ENCODE assay signal across 2 cellular contexts in genomic region chr9:137054932-137055384, GRCh38.
TF ChIP-seq lines count a peak whose summit lies in the region.

No MANE protein-coding gene starts in this region.

TF ChIP-seq in IMR-90, 13 proteins besides CTCF, POLR2A, EP300 and RAD21:
- no peak for TF ChIP-seq ELK1 (IDR thresholded peaks at IDR 0.05; ENCODE audit: borderline replicate concordance, low read depth, low read length)
- TF ChIP-seq CHD1 (IDR thresholded peaks at IDR 0.05; ENCODE audit: low read depth, low read length): no peak
- TF ChIP-seq FOS (IDR thresholded peaks at IDR 0.05; ENCODE audit: low read depth, low read length): no peak
- no peak for TF ChIP-seq RFX5 (IDR thresholded peaks at IDR 0.05; ENCODE audit: low read depth, low read length)

TF ChIP-seq in liver, 16 proteins besides CTCF, POLR2A, EP300 and RAD21:
- TF ChIP-seq FOXA2 (IDR thresholded peaks at IDR 0.05): no peak
- TF ChIP-seq, protein P1, sequence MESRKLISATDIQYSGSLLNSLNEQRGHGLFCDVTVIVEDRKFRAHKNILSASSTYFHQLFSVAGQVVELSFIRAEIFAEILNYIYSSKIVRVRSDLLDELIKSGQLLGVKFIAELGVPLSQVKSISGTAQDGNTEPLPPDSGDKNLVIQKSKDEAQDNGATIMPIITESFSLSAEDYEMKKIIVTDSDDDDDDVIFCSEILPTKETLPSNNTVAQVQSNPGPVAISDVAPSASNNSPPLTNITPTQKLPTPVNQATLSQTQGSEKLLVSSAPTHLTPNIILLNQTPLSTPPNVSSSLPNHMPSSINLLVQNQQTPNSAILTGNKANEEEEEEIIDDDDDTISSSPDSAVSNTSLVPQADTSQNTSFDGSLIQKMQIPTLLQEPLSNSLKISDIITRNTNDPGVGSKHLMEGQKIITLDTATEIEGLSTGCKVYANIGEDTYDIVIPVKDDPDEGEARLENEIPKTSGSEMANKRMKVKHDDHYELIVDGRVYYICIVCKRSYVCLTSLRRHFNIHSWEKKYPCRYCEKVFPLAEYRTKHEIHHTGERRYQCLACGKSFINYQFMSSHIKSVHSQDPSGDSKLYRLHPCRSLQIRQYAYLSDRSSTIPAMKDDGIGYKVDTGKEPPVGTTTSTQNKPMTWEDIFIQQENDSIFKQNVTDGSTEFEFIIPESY (IDR thresholded peaks at IDR 0.05): no peak
- no peak for TF ChIP-seq JUND (IDR thresholded peaks at IDR 0.05)
- TF ChIP-seq, protein P2, sequence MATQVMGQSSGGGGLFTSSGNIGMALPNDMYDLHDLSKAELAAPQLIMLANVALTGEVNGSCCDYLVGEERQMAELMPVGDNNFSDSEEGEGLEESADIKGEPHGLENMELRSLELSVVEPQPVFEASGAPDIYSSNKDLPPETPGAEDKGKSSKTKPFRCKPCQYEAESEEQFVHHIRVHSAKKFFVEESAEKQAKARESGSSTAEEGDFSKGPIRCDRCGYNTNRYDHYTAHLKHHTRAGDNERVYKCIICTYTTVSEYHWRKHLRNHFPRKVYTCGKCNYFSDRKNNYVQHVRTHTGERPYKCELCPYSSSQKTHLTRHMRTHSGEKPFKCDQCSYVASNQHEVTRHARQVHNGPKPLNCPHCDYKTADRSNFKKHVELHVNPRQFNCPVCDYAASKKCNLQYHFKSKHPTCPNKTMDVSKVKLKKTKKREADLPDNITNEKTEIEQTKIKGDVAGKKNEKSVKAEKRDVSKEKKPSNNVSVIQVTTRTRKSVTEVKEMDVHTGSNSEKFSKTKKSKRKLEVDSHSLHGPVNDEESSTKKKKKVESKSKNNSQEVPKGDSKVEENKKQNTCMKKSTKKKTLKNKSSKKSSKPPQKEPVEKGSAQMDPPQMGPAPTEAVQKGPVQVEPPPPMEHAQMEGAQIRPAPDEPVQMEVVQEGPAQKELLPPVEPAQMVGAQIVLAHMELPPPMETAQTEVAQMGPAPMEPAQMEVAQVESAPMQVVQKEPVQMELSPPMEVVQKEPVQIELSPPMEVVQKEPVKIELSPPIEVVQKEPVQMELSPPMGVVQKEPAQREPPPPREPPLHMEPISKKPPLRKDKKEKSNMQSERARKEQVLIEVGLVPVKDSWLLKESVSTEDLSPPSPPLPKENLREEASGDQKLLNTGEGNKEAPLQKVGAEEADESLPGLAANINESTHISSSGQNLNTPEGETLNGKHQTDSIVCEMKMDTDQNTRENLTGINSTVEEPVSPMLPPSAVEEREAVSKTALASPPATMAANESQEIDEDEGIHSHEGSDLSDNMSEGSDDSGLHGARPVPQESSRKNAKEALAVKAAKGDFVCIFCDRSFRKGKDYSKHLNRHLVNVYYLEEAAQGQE (IDR thresholded peaks at IDR 0.05): no peak
- no peak for TF ChIP-seq GABPA (IDR thresholded peaks at IDR 0.05 in 1 of 2, conservative IDR thresholded peaks at IDR 0.05 in 1 of 2)
- peak in 1 of 2 donors; percentile 34 for TF ChIP-seq RXRA (IDR thresholded peaks at IDR 0.05)
- TF ChIP-seq MAX (IDR thresholded peaks at IDR 0.05): no peak
- TF ChIP-seq NR2F2 (IDR thresholded peaks at IDR 0.05): no peak
- no peak for TF ChIP-seq TAF1 (conservative IDR thresholded peaks at IDR 0.05)
- peak; percentile 86 to 94 for TF ChIP-seq HNF4A (conservative IDR thresholded peaks at IDR 0.05)
- TF ChIP-seq SP1 (IDR thresholded peaks at IDR 0.05): no peak
- no peak for TF ChIP-seq YY1 (IDR thresholded peaks at IDR 0.05)
- TF ChIP-seq FOXA1 (IDR thresholded peaks at IDR 0.05): no peak
- TF ChIP-seq EGR1 (IDR thresholded peaks at IDR 0.05; ENCODE audit: low read depth in 2 of 2): no peak
- TF ChIP-seq, protein P3, sequence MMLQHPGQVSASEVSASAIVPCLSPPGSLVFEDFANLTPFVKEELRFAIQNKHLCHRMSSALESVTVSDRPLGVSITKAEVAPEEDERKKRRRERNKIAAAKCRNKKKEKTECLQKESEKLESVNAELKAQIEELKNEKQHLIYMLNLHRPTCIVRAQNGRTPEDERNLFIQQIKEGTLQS (IDR thresholded peaks at IDR 0.05): no peak
- TF ChIP-seq HNF4G (IDR thresholded peaks at IDR 0.05): peak; percentile 50
